ENCODE assay signal across 7 cellular contexts in genomic region chr14:31221266-31221665, GRCh38.
"Had no signal": no experiment of that assay in that cellular context is flagged by ENCODE, and none has a peak within 500 bp of the region (broad histone marks: within the 10 kb centered on the region; RNA-seq: fewer than 3 reads in every experiment).

No MANE protein-coding gene starts in this region.

- ATAC-seq: GM12878 had no signal

- FAIRE-seq: GM12878, GM12891, GM12892, GM18507, GM19239 had no signal

- DNase-seq: GDM1, GF-D8 had no signal

- H3K4me3 ChIP-seq: GM12878 had no signal
